In the genomic region with DNA sequence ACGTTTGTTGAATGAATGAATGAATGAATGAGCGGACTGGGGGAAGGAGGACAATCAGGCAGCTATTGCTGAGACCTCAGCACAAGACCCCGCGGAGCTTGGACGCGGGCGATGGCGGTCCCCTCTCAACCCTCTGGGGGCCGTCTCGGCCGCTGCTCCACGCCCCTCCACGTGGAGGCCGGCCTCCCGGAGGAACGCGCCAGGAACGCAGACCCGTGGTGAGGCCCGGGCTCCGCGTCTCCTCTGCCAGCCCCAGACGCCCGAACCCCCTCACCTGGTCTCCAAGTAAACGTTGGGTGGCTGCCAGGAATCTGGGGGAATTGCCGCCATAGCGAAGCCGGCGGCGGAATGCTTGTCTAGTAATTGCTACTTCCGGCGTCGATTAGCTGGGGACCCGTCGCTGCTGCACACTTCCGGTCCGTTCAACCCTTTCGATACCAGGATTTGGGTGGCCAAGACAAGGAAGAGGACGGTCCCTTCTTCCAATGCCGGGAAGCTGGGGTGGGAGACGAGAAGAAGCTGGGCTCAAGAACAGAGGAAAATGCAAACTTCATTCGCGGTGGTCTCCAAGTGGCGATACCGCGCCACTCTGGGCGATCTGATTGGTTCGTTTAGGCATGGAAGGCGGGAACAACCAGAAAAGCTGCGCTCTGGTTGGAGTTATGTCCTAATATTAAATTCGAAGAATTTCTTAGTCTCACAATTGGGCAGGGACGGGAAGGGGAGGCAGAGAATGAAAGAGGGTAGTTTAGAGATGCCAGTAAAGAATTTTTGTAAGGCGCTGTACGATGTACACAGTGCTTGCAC, we compare ENCODE assay signal across 8 cellular contexts. TPM values are rescaled to one million over a fixed set of nuclear protein-coding genes. Genes with fewer than 3 reads are reported as not detected.
A peak's percentile ranks its signal among the peaks of the same experiment; 100 is the strongest.
DNase-seq lines count a peak whose midpoint lies in the region; ATAC-seq and TF ChIP-seq lines count a peak whose summit lies in the region.

Gene PPIL1, minus strand, starts transcription at position 361 of the 807 bp plus-strand sequence. Its CDS starts 31 bp downstream, at position 330.

- intact Hi-C loops in activated B cell treated with CpG ODN at 0.5 μM for 24 hours (cut with micrococcal nuclease) (loop anchor here (1.0 kb wide), 1 partner anchor 11 kb away; the partner anchor contains the start of gene C6orf89), spleen (cut with DNase I; ENCODE audit: low total_unique reads) (no loop called here)

- no peaks in the 10 kb centered on the region for H3K9me3 ChIP-seq in spleen

- CTCF ChIA-PET in activated B cell treated with CpG ODN at 0.5 μM for 24 hours (lab: Charles Lee): interaction anchor here (0.9 to 3.8 kb wide), 10 partner anchors 11 to 336 kb away, joined by 3 to 34 read pairs (median 4); partner anchors contain the start of gene C6orf89

- H3K36me3 Mint-ChIP-seq in activated B cell treated with CpG ODN at 0.5 μM for 24 hours (ENCODE audit: low read depth): peaks cover 37% of the 10 kb centered on the region

- POLR2A ChIA-PET in activated B cell treated with CpG ODN at 0.5 μM for 24 hours (lab: Charles Lee): interaction anchor here (0.5 to 3.1 kb wide), 26 partner anchors 8 to 1401 kb away, joined by 3 to 49 read pairs (median 4); partner anchors contain the start of genes C6orf89, CDKN1A, FGD2 and MTCH1

- H3K4me1 Mint-ChIP-seq in activated B cell treated with CpG ODN at 0.5 μM for 24 hours: peaks cover 27% of the 10 kb centered on the region

- WGBS in spleen, 5 donors: 0 to 1% (median 0%) methylated on average over 31 to 54 of the region's 54 CpGs

- H3K27ac ChIP-seq in ACC112 (ENCODE audit: low read depth, low read length): peak within 1 kb of the TSS; percentile 93
- H3K27ac ChIP-seq in caudate nucleus (ENCODE audit: low read depth, low read length): peak within 1 kb of the TSS; percentile 96
- H3K27ac ChIP-seq in spleen: peak within 1 kb of the TSS; percentile 83 to 97 (median 92)

- H3K36me3 ChIP-seq in ACC112 (ENCODE audit: insufficient read depth, low read length) (no peaks in the 10 kb centered on the region), spleen (peaks cover 0 to 22% (median 9%) of the 10 kb centered on the region in 6 donors)

- H3K27me3 Mint-ChIP-seq in activated B cell treated with CpG ODN at 0.5 μM for 24 hours: no peaks in the 10 kb centered on the region

- ATAC-seq in GM18870 (IDR thresholded peaks at IDR 0.05; ENCODE audit: unreplicated experiment) (peak; percentile 69), HG03135 (IDR thresholded peaks at IDR 0.05; ENCODE audit: unreplicated experiment) (peak; percentile 76), activated B cell treated with CpG ODN at 0.5 μM for 24 hours (ENCODE audit: low read depth) (peak; percentile 94)

- H3K4me1 ChIP-seq in ACC112 (ENCODE audit: control insufficient read depth, insufficient read depth, low read length, unreplicated experiment) (peaks cover 16% of the 10 kb centered on the region), spleen (peaks cover 15 to 43% (median 24%) of the 10 kb centered on the region in 6 donors)

- TF ChIP-seq CTCF in activated B cell treated with CpG ODN at 0.5 μM for 24 hours (IDR thresholded peaks at IDR 0.05) (no peak), spleen (IDR thresholded peaks at IDR 0.05 in 8 of 11, conservative IDR thresholded peaks at IDR 0.05 in 3 of 11) (peak in 3 of 11 experiments; percentile 5 to 20 (median 14))

- no peak for TF ChIP-seq POLR2A in spleen (IDR thresholded peaks at IDR 0.05)

- H3K4me3 ChIP-seq in ACC112 (ENCODE audit: low read depth, low read length) (peak within 1 kb of the TSS; percentile 81), spleen (peak within 1 kb of the TSS; percentile 89 to 100 (median 96))

- H2AFZ ChIP-seq in ACC112 (ENCODE audit: low read length, unreplicated experiment): peak within 1 kb of the TSS; percentile 98

- H3K4me3 Mint-ChIP-seq in activated B cell treated with CpG ODN at 0.5 μM for 24 hours: peak within 1 kb of the TSS; percentile 98

- DNase-seq in NCI-H2227 treated with DMSO at 0.1 percent for 48 hours (lab: John Stamatoyannopoulos, UW) (peak; percentile 96), activated B cell treated with CpG ODN at 0.5 μM for 24 hours (peak; percentile 83), caudate nucleus (lab: John Stamatoyannopoulos, UW) (peak in 60 of 61 donors; percentile 44 to 95 (median 82)), inferior parietal cortex (ENCODE audit: extremely low spot score) (peak; percentile 92), spleen (peak; percentile 91)

- H3K79me2 ChIP-seq in ACC112 (ENCODE audit: control insufficient read depth, insufficient read depth, low read length, unreplicated experiment): peaks cover 19% of the 10 kb centered on the region

- H3K27me3 ChIP-seq in ACC112 (ENCODE audit: insufficient read depth, low read length): no peaks in the 10 kb centered on the region
- no peaks in the 10 kb centered on the region for H3K27me3 ChIP-seq in spleen (replicated peaks in 1 of 7)

- H3K27ac Mint-ChIP-seq in activated B cell treated with CpG ODN at 0.5 μM for 24 hours: peak within 1 kb of the TSS; percentile 99

- H3K9me3 Mint-ChIP-seq in activated B cell treated with CpG ODN at 0.5 μM for 24 hours: no peaks in the 10 kb centered on the region

RNA-seq across cellular contexts. Expression of gene PPIL1, which starts in this region (rescaled TPM):
- total RNA-seq in activated B cell treated with CpG ODN at 0.5 μM for 24 hours (23.4 and 27.0 TPM in 2 replicates), spleen (10 to 100 TPM in 6 of 7 donors, 1 to 10 TPM in 1; 8.7 to 16.4 (median 13.3) TPM)
- polyA plus RNA-seq in spleen: 10 to 100 TPM; 10.2 to 26.4 (median 17.0) TPM

Comparison
In these comparisons a context has a peak if more than half of its experiments do, and no peak if none do; other contexts are left out.
1. Peak in every context shown above with its lines: DNase-seq, ATAC-seq, H3K4me3 ChIP-seq and H3K27ac ChIP-seq.